In genomic region chr3:185656321-185656840, GRCh38 we compare ENCODE assay signal across 8 cellular contexts.
DNase-seq lines count a peak whose midpoint lies in the region; ATAC-seq and TF ChIP-seq lines count a peak whose summit lies in the region.

No MANE protein-coding gene starts in this region.

- H3K27ac ChIP-seq in esophagus squamous epithelium (peak overlapping the region; percentile 60 to 92 (median 84)), mucosa of rectum (ENCODE audit: low read depth in 2 of 2, low read length in 2 of 2) (peak overlapping the region; percentile 30 to 32), uterus (peak overlapping the region; percentile 85 to 99)

- no peaks in the 10 kb centered on the region for H3K9me3 ChIP-seq in esophagus squamous epithelium
- H3K9me3 ChIP-seq in mucosa of rectum (ENCODE audit: control insufficient read depth in 2 of 2, low read length in 2 of 2): no peaks in the 10 kb centered on the region
- H3K9me3 ChIP-seq in uterus: no peaks in the 10 kb centered on the region
- no peaks in the 10 kb centered on the region for H3K9me3 ChIP-seq in BE2C

- no peak for TF ChIP-seq CTCF in esophagus squamous epithelium (IDR thresholded peaks at IDR 0.05)
- TF ChIP-seq CTCF in uterus (IDR thresholded peaks at IDR 0.05): no peak
- TF ChIP-seq CTCF in BE2C (IDR thresholded peaks at IDR 0.05; ENCODE audit: low read depth, low read length): no peak

- TF ChIP-seq POLR2A in esophagus squamous epithelium (IDR thresholded peaks at IDR 0.05) (peak in 2 of 4 donors; percentile 36 to 58), uterus (IDR thresholded peaks at IDR 0.05) (peak in 1 of 2 donors; percentile 17)

- peak; percentile 95 for DNase-seq in RPMI7951 (ENCODE audit: low read depth)
- DNase-seq in esophagus squamous epithelium (lab: John Stamatoyannopoulos, UW): no peak
- peak; percentile 79 to 86 for DNase-seq in uterus
- no peak for DNase-seq in iPS-NIHi7 (ENCODE audit: extremely low spot score)
- DNase-seq in BE2C: no peak

- H3K27me3 ChIP-seq in esophagus squamous epithelium: no peaks in the 10 kb centered on the region
- H3K27me3 ChIP-seq in mucosa of rectum (ENCODE audit: control insufficient read depth in 2 of 2, insufficient read depth in 2 of 2, low read length in 2 of 2): no peaks in the 10 kb centered on the region
- H3K27me3 ChIP-seq in uterus: no peaks in the 10 kb centered on the region
- 0 out of 2 replicates have a peak, but pooled peaks cover 6% of the 10 kb centered on the region for H3K27me3 ChIP-seq in BE2C

- 30 to 49% methylated on average over 8 of the region's 8 CpGs for WGBS in esophagus squamous epithelium, 2 donors

- H3K36me3 ChIP-seq in esophagus squamous epithelium (no peaks in the 10 kb centered on the region), mucosa of rectum (ENCODE audit: control insufficient read depth in 2 of 2, insufficient read depth in 2 of 2, low read length in 2 of 2) (peaks cover 21 to 43% of the 10 kb centered on the region in 2 donors), uterus (no peaks in the 10 kb centered on the region), BE2C (no peaks in the 10 kb centered on the region)

- intact Hi-C loops in esophagus squamous epithelium (cut with DNase I): no loop called here
- intact Hi-C loops in uterus (cut with DNase I; ENCODE audit: low total_unique reads): no loop called here

- H3K4me3 ChIP-seq in esophagus squamous epithelium: no peak overlapping the region
- H3K4me3 ChIP-seq in mucosa of rectum (ENCODE audit: low read length in 2 of 2): no peak overlapping the region
- no peak overlapping the region for H3K4me3 ChIP-seq in uterus
- H3K4me3 ChIP-seq in BE2C (ENCODE audit: low read depth, low read length): no peak overlapping the region

- no peak for ATAC-seq in HG03045 (IDR thresholded peaks at IDR 0.05; ENCODE audit: unreplicated experiment)
- no peak for ATAC-seq in HG03354 (IDR thresholded peaks at IDR 0.05; ENCODE audit: poor library complexity, severe bottlenecking, unreplicated experiment)

- H3K9ac ChIP-seq in mucosa of rectum (ENCODE audit: low read depth in 1 of 2, low read length in 2 of 2): no peak overlapping the region

- H3K4me1 ChIP-seq in esophagus squamous epithelium: peaks cover 6 to 58% (median 42%) of the 10 kb centered on the region in 3 donors
- H3K4me1 ChIP-seq in mucosa of rectum (ENCODE audit: control insufficient read depth in 2 of 2, insufficient read depth in 2 of 2, low read length in 2 of 2): peaks cover 4 to 6% of the 10 kb centered on the region in 2 donors
- peaks cover 20 to 28% of the 10 kb centered on the region in 2 donors for H3K4me1 ChIP-seq in uterus
- no peaks in the 10 kb centered on the region for H3K4me1 ChIP-seq in BE2C

Comparison
In these comparisons a context has a peak if more than half of its experiments do, and no peak if none do; other contexts are left out.
1. DNase-seq: peak in RPMI7951 (single experiment) and uterus (2 of 2); none in esophagus squamous epithelium (single experiment), iPS-NIHi7 (single experiment) and BE2C (single experiment).
2. H3K27ac ChIP-seq: peak in every context shown above with its lines; median percentile 92 in uterus; 84 in esophagus squamous epithelium; 31 in mucosa of rectum.